In genomic region chr10:46325021-46325420, GRCh38 we compare ENCODE assay signal across 1 cellular context.
TF ChIP-seq lines count a peak whose summit lies in the region.

No MANE protein-coding gene starts in this region.

TF ChIP-seq in K562, 482 proteins besides CTCF, POLR2A, EP300 and RAD21 (continued from another document):
- TF ChIP-seq GMEB1 (CRISPR knock-in tag; IDR thresholded peaks at IDR 0.05) (no peak), CBX5 (IDR thresholded peaks at IDR 0.05; ENCODE audit: borderline replicate concordance, low read depth) (no peak), LARP7 (IDR thresholded peaks at IDR 0.05) (no peak), ZNF551 (CRISPR knock-in tag; IDR thresholded peaks at IDR 0.05) (no peak), ZNF165 (CRISPR knock-in tag; IDR thresholded peaks at IDR 0.05; ENCODE audit: borderline replicate concordance) (no peak), ZNF146 (CRISPR knock-in tag; IDR thresholded peaks at IDR 0.05; ENCODE audit: unreplicated experiment) (no peak), STAT6 (CRISPR knock-in tag; IDR thresholded peaks at IDR 0.05) (no peak), ZNF384 (IDR thresholded peaks at IDR 0.05; ENCODE audit: low read depth, low read length) (no peak), TGIF2 (CRISPR knock-in tag; IDR thresholded peaks at IDR 0.05) (no peak), SMC3 (conservative IDR thresholded peaks at IDR 0.05; ENCODE audit: insufficient read depth, low read depth, low read length) (no peak)
TF ChIP-seq in K562: peak in this region for 0.
